Comparison of ENCODE assay signal across 8 cellular contexts in the genomic region with DNA sequence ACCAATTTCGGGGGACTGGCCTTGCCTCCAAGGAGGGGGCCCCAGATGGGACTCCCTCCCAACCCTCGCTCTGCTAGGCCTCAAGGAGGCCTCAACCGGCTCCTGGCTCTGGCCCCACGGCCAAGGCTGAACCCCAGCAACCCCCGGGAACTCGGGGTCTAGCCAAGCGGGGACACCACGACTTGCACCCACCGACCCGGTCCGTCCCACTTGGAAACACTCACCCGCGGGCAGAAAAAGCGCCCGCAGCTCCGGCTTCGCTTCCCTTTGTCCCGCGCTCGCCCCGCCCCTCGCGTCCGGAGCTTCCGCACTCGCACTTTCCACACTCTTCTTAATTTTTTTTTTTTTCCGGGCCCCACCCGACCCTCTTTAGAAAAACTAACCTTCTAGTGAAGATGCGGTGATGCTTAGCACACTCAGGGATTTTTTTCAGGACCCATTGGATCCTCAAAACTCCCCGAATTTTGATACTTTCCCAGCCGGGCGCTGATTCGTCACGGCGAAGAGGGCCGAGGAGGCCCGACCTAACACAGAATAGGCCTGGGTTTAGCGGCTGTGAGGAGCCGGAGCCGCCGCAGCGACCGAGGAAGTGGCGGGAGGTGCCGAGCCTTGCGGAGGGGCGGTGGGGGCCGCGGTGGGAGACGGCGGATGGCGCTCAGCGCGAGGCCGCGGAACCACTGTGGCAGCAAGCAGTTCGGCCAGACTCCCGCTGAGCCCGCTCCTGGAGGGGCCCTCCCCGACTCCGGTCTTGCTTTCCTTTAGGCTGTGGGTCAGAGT.
A peak's percentile ranks its signal among the peaks of the same experiment; 100 is the strongest.
DNase-seq lines count a peak whose midpoint lies in the region; ATAC-seq lines count a peak whose summit lies in the region.

A gene (minus strand): TSS at position 270 of the 777 bp plus-strand sequence. CDS start 2,016 bp downstream, outside the sequence.

- peak within 1 kb of the TSS; percentile 94 for H3K27ac ChIP-seq in cingulate gyrus (ENCODE audit: low read depth, low read length)
- H3K27ac ChIP-seq in layer of hippocampus (ENCODE audit: low read depth, low read length): peak within 1 kb of the TSS; percentile 94

- H3K27me3 ChIP-seq in layer of hippocampus (ENCODE audit: control insufficient read depth, insufficient read depth, low read length): no peaks in the 10 kb centered on the region

- peak; percentile 59 for DNase-seq in NK-92 treated with Interleukin-12 subunit alpha and Interleukin-12 subunit beta, amount 100 ng/mL, for 24 hours (lab: John Stamatoyannopoulos, UW)
- no peak for DNase-seq in NK-92 (lab: John Stamatoyannopoulos, UW; ENCODE audit: unreplicated experiment)
- DNase-seq in NCI-H446 treated with DMSO at 0.1 percent for 48 hours (lab: John Stamatoyannopoulos, UW): peak; percentile 56
- DNase-seq in activated CD4-positive, alpha-beta T cell treated with anti-CD3 and anti-CD28 coated beads for 48 hours: peak; percentile 75
- DNase-seq in stimulated activated CD4-positive, alpha-beta T cell treated with anti-CD3 and anti-CD28 coated beads, Interleukin-1b, Interleukin-23, amount 100 ng/mL, for 1 hour (ENCODE audit: low read depth in 2 of 2): peak; percentile 24 to 40

- ATAC-seq in HG03108 (IDR thresholded peaks at IDR 0.05; ENCODE audit: unreplicated experiment): peak; percentile 51
